In genomic region chr2:30714811-30715709, GRCh38 we compare ENCODE assay signal across 1 cellular context.
TF ChIP-seq lines count a peak whose summit lies in the region.

No MANE protein-coding gene starts in this region.

TF ChIP-seq in H1, 55 proteins besides CTCF, POLR2A, EP300 and RAD21:
- TF ChIP-seq GTF2F1 (IDR thresholded peaks at IDR 0.05; ENCODE audit: borderline replicate concordance, low read depth, low read length) (no peak), CREB1 (IDR thresholded peaks at IDR 0.05) (no peak), HDAC2 (IDR thresholded peaks at IDR 0.05; ENCODE audit: borderline replicate concordance in 1 of 2, low read depth in 2 of 2, low read length in 2 of 2) (no peak), EZH2 (IDR thresholded peaks at IDR 0.05; ENCODE audit: low read depth, low read length, severe bottlenecking) (no peak), EGR1 (IDR thresholded peaks at IDR 0.05; ENCODE audit: borderline replicate concordance, low read depth, low read length) (no peak), BACH1 (IDR thresholded peaks at IDR 0.05; ENCODE audit: low read length) (no peak), SIN3A (conservative IDR thresholded peaks at IDR 0.05 in 1 of 2, IDR thresholded peaks at IDR 0.05 in 1 of 2; ENCODE audit: low read depth in 1 of 2, low read length in 2 of 2) (no peak), JUND (IDR thresholded peaks at IDR 0.05; ENCODE audit: low read length) (no peak), SUZ12 (IDR thresholded peaks at IDR 0.05; ENCODE audit: low read length) (no peak), CHD7 (IDR thresholded peaks at IDR 0.05; ENCODE audit: insufficient replicate concordance, low read length) (no peak), YY1 (IDR thresholded peaks at IDR 0.05; ENCODE audit: low read depth, low read length) (no peak), SP4 (IDR thresholded peaks at IDR 0.05; ENCODE audit: low read length) (no peak), SAP30 (IDR thresholded peaks at IDR 0.05; ENCODE audit: insufficient read depth, insufficient replicate concordance, low read length) (no peak), POLR2AphosphoS5 (IDR thresholded peaks at IDR 0.05; ENCODE audit: low read depth, low read length) (no peak)
- TF ChIP-seq, protein P1, sequence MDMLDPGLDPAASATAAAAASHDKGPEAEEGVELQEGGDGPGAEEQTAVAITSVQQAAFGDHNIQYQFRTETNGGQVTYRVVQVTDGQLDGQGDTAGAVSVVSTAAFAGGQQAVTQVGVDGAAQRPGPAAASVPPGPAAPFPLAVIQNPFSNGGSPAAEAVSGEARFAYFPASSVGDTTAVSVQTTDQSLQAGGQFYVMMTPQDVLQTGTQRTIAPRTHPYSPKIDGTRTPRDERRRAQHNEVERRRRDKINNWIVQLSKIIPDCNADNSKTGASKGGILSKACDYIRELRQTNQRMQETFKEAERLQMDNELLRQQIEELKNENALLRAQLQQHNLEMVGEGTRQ (IDR thresholded peaks at IDR 0.05; ENCODE audit: low read length): no peak
